ENCODE assay signal across 1 cellular context in the genomic region with DNA sequence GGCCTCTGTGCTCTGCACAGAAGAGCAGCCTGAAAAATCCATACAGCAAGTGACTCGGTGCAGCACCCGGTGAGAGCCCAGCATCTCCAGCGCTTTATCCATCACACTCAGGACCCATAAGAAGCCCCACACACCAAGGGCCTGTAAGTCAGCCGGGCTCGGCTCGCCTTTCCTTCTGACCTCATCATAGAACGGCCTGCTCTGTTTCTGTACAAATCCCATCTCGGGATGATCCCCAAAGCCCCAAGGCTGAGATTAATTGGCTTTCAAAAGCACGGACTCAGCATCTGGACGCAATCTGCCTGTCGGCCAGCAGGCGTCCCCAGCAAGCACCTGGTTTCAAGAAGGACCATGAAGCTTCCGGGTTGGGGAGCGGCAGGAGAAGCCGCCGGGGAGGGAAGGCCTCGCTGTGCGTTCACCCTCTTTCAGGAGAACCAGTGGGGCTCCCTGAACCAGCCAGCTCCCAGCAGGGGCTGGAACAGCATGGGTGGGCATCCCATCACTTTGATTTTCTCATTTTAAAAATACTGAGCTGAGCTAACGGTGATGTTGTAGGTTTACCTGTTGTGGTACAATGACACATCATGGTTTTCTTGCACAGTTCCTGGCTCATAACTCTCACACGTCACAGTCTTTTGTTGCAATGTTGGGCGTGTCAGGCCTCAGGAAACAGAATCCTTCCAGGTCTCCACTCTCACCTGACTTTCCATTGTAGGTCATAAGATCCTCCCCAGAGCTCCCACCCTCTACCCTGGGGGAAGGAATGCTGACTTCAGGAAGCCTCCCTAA.
TF ChIP-seq lines count a peak whose summit lies in the region.

No MANE protein-coding gene starts in this region.

TF ChIP-seq in H1, 55 proteins besides CTCF, POLR2A, EP300 and RAD21:
- TF ChIP-seq ASH2L (IDR thresholded peaks at IDR 0.05; ENCODE audit: low read length) (no peak), YY1 (IDR thresholded peaks at IDR 0.05; ENCODE audit: low read depth, low read length) (no peak), GABPA (IDR thresholded peaks at IDR 0.05; ENCODE audit: borderline replicate concordance, insufficient read depth, low read length) (peak; percentile 44; the same call in 1 of the 2 replicates), CREB1 (IDR thresholded peaks at IDR 0.05) (peak; percentile 38; the same call in 1 of the 2 replicates), BACH1 (IDR thresholded peaks at IDR 0.05; ENCODE audit: low read length) (no peak), SIN3A (conservative IDR thresholded peaks at IDR 0.05 in 1 of 2, IDR thresholded peaks at IDR 0.05 in 1 of 2; ENCODE audit: low read depth in 1 of 2, low read length in 2 of 2) (peak; percentile 32 to 61; a peak in 1 of 4 replicates), GTF2F1 (IDR thresholded peaks at IDR 0.05; ENCODE audit: borderline replicate concordance, low read depth, low read length) (no peak), TCF12 (IDR thresholded peaks at IDR 0.05; ENCODE audit: low read depth, low read length) (0 out of 2 replicates have a peak, but pooled peaks have one; percentile 33), MAFK (IDR thresholded peaks at IDR 0.05; ENCODE audit: low read depth, low read length) (peak; percentile 35; the same call in 1 of the 2 replicates)
